Comparison of ENCODE assay signal across 8 cellular contexts in the genomic region with DNA sequence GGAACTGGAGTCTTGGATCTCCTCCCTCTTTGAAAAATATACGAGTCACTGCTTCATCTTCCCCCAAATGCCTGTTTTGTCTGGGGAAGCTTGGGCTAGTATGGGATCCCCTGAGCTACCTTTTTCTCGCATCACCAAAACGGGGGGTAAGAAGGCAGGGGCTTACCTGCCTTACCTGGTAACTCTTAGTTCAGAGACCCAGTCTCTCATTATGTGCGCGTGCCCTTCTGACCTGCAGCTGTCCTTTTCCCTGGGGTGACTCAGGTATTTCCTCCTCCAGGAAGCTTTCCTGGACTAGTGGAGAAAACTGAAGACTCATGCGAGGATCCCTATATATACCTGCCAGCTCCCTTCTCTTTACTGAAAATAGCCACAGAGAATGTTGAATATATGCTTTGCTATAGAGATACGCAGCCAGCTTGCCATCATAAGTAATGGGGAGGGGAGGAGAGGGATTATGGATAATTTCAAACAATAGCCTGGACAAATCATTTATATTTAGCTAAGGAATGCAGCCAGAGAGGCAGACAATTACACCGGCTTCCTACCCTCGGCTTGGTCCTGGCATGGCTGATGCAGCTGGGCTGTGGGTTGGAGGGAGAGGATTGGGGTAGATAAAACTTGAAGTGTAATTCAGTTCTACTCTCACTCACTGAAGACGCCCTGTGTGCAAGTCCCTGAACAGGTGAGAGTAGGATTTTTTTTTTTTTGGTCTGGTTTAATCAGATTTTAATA. TPM values are rescaled to one million over a fixed set of nuclear protein-coding genes. Genes with fewer than 3 reads are reported as not detected.
A peak's percentile ranks its signal among the peaks of the same experiment; 100 is the strongest.
DNase-seq lines count a peak whose midpoint lies in the region; ATAC-seq and TF ChIP-seq lines count a peak whose summit lies in the region.

No MANE protein-coding gene starts in this region.

- no peaks in the 10 kb centered on the region for H3K36me3 Mint-ChIP-seq in activated naive CD4-positive, alpha-beta T cell treated with anti-CD3 and anti-CD28 coated beads, Interleukin-2, amount 10 ng/mL, durations not matched to agents 7 days and 5 days
- no peaks in the 10 kb centered on the region for H3K36me3 Mint-ChIP-seq in activated naive CD4-positive, alpha-beta T cell treated with anti-CD3 and anti-CD28 coated beads, Interleukin-2, amount 50 U/mL, for 72 hours
- H3K36me3 Mint-ChIP-seq in MCF 10A (ENCODE audit: insufficient read depth, unreplicated experiment), result no peaks in the 10 kb centered on the region

- CTCF ChIA-PET in activated naive CD4-positive, alpha-beta T cell treated with anti-CD3 and anti-CD28 coated beads, Interleukin-2, amount 10 ng/mL, durations not matched to agents 7 days and 5 days (lab: Charles Lee), result interaction anchor here (0.6 to 1.2 kb wide), 2 partner anchors 31 to 197 kb away, joined by 3 to 4 read pairs; no protein-coding TSS in a partner anchor
- CTCF ChIA-PET in MCF 10A (lab: Yijun Ruan, JAX), result interaction anchor here (0.6 to 1.9 kb wide), 7 partner anchors 10 to 197 kb away, joined by 3 to 10 read pairs (median 5); no protein-coding TSS in a partner anchor

- peak overlapping the region; percentile 75 for H3K4me2 ChIP-seq in mesendoderm (ENCODE audit: low read length)

- no TSS peak for BruUV-seq in MCF 10A (replicated peaks; lab: Mats Ljungman, UMichigan)

- H3K4me3 Mint-ChIP-seq in activated naive CD4-positive, alpha-beta T cell treated with anti-CD3 and anti-CD28 coated beads, Interleukin-2, amount 10 ng/mL, durations not matched to agents 7 days and 5 days, result peak overlapping the region; percentile 65
- peak overlapping the region; percentile 77 for H3K4me3 Mint-ChIP-seq in MCF 10A (ENCODE audit: unreplicated experiment)

- H3K27me3 ChIP-seq in mesendoderm (ENCODE audit: insufficient read depth, low read length, poor library complexity), result no peaks in the 10 kb centered on the region

- WGBS in mesendoderm (ENCODE audit: extremely low coverage, insufficient coverage, low lambda C conversion rate), result no CpG with 5 or more reads among the region's 10 CpGs
- WGBS in urinary bladder, result 43% methylated on average over 10 of the region's 10 CpGs

- TF ChIP-seq CTCF in MCF 10A (IDR thresholded peaks at IDR 0.05; ENCODE audit: unreplicated experiment), result no peak

- no peak overlapping the region for H4K5ac ChIP-seq in mesendoderm (ENCODE audit: low read length)

- DNase-seq in activated naive CD4-positive, alpha-beta T cell treated with anti-CD3 and anti-CD28 coated beads, Interleukin-2, amount 10 ng/mL, durations not matched to agents 7 days and 5 days, result no peak
- DNase-seq in activated naive CD4-positive, alpha-beta T cell treated with anti-CD3 and anti-CD28 coated beads, Interleukin-2, amount 50 U/mL, for 72 hours (ENCODE audit: low spot score in 2 of 2), result no peak
- peak; percentile 26 for DNase-seq in MCF 10A (ENCODE audit: unreplicated experiment)
- peak; percentile 54 for DNase-seq in mesendoderm
- DNase-seq in posterior vena cava (ENCODE audit: low spot score), result no peak
- DNase-seq in stimulated activated CD4-positive, alpha-beta T cell treated with anti-CD3 and anti-CD28 coated beads, Interleukin-2, amount 100 ng/mL, for 24 hours, result no peak

- no peak overlapping the region for H2AK5ac ChIP-seq in mesendoderm (ENCODE audit: low read length)

- no peak overlapping the region for H2BK120ac ChIP-seq in mesendoderm (ENCODE audit: low read depth, low read length)

- no peak overlapping the region for H4K8ac ChIP-seq in mesendoderm (ENCODE audit: low read depth, low read length)

- no peaks in the 10 kb centered on the region for H3K79me2 ChIP-seq in mesendoderm (ENCODE audit: control insufficient read depth, insufficient read depth, low read length)

- ATAC-seq in activated naive CD4-positive, alpha-beta T cell treated with anti-CD3 and anti-CD28 coated beads, Interleukin-2, amount 50 U/mL, for 72 hours, result no peak
- no peak for ATAC-seq in GM21390 (IDR thresholded peaks at IDR 0.05; ENCODE audit: unreplicated experiment)

- H3K4me3 ChIP-seq in mesendoderm (ENCODE audit: low read length) (peak overlapping the region; percentile 12), urinary bladder (ENCODE audit: low read depth, low read length) (peak overlapping the region; percentile 96)

- peak overlapping the region; percentile 47 for H3K56ac ChIP-seq in mesendoderm (ENCODE audit: low read length)

- intact Hi-C loops in MCF 10A (cut with micrococcal nuclease) (loop anchor here (10.0 kb wide), 2 partner anchors 697 to 727 kb away; no protein-coding TSS in a partner anchor), posterior vena cava (cut with DNase I) (loop anchor here (5.0 to 10.0 kb wide), 2 partner anchors 39 to 197 kb away; no protein-coding TSS in a partner anchor)

- no peak overlapping the region for H3K23ac ChIP-seq in mesendoderm (ENCODE audit: low read length)

- H3K36me3 ChIP-seq in mesendoderm (ENCODE audit: control insufficient read depth, insufficient read depth, low read length) (no peaks in the 10 kb centered on the region), urinary bladder (ENCODE audit: insufficient read depth) (no peaks in the 10 kb centered on the region)

- H3K9me3 Mint-ChIP-seq in activated naive CD4-positive, alpha-beta T cell treated with anti-CD3 and anti-CD28 coated beads, Interleukin-2, amount 10 ng/mL, durations not matched to agents 7 days and 5 days, result no peaks in the 10 kb centered on the region
- H3K9me3 Mint-ChIP-seq in activated naive CD4-positive, alpha-beta T cell treated with anti-CD3 and anti-CD28 coated beads, Interleukin-2, amount 50 U/mL, for 72 hours, result no peaks in the 10 kb centered on the region
- H3K9me3 Mint-ChIP-seq in MCF 10A (ENCODE audit: unreplicated experiment), result no peaks in the 10 kb centered on the region

- POLR2A ChIA-PET in MCF 10A (lab: Yijun Ruan, JAX), result interaction anchor here (0.6 to 1.5 kb wide), 6 partner anchors 23 to 696 kb away, joined by 3 read pairs; no protein-coding TSS in a partner anchor

- no peak overlapping the region for H2BK5ac ChIP-seq in mesendoderm (ENCODE audit: low read length)

- H3K9ac ChIP-seq in mesendoderm (ENCODE audit: low read length), result peak overlapping the region; percentile 75

- H3K4ac ChIP-seq in mesendoderm (ENCODE audit: low read depth, low read length), result no peak overlapping the region

- H3K4me1 Mint-ChIP-seq in activated naive CD4-positive, alpha-beta T cell treated with anti-CD3 and anti-CD28 coated beads, Interleukin-2, amount 10 ng/mL, durations not matched to agents 7 days and 5 days, result peaks cover 15% of the 10 kb centered on the region
- H3K4me1 Mint-ChIP-seq in MCF 10A (ENCODE audit: insufficient read depth, unreplicated experiment), result no peaks in the 10 kb centered on the region

- peaks cover 77% of the 10 kb centered on the region for H3K27me3 Mint-ChIP-seq in activated naive CD4-positive, alpha-beta T cell treated with anti-CD3 and anti-CD28 coated beads, Interleukin-2, amount 10 ng/mL, durations not matched to agents 7 days and 5 days
- H3K27me3 Mint-ChIP-seq in MCF 10A (ENCODE audit: insufficient read depth, unreplicated experiment), result no peaks in the 10 kb centered on the region

- no peak overlapping the region for H3K18ac ChIP-seq in mesendoderm (ENCODE audit: low read length)

- no peak overlapping the region for H2BK15ac ChIP-seq in mesendoderm (replicated peaks; ENCODE audit: low read depth)

- peaks cover 2% of the 10 kb centered on the region for H3K79me1 ChIP-seq in mesendoderm (ENCODE audit: low read length)

- H3K27ac ChIP-seq in mesendoderm (ENCODE audit: low read depth, low read length) (no peak overlapping the region), urinary bladder (ENCODE audit: low read depth) (no peak overlapping the region)

- H3K4me1 ChIP-seq in mesendoderm (ENCODE audit: control insufficient read depth, low read depth, low read length), result peaks cover 2% of the 10 kb centered on the region
- H3K4me1 ChIP-seq in urinary bladder (ENCODE audit: insufficient read depth), result no peaks in the 10 kb centered on the region

- no peak overlapping the region for H3K27ac Mint-ChIP-seq in activated naive CD4-positive, alpha-beta T cell treated with anti-CD3 and anti-CD28 coated beads, Interleukin-2, amount 10 ng/mL, durations not matched to agents 7 days and 5 days
- H3K27ac Mint-ChIP-seq in activated naive CD4-positive, alpha-beta T cell treated with anti-CD3 and anti-CD28 coated beads, Interleukin-2, amount 50 U/mL, for 72 hours, result no peak overlapping the region
- H3K27ac Mint-ChIP-seq in MCF 10A (ENCODE audit: low read depth, unreplicated experiment), result peak overlapping the region; percentile 23

RNA-seq across cellular contexts. Expression of gene TSPAN9, which starts 1.1 kb away (rescaled TPM):
- under 1 TPM; 0.50 to 0.97 TPM for total RNA-seq in activated naive CD4-positive, alpha-beta T cell treated with anti-CD3 and anti-CD28 coated beads, Interleukin-2, amount 50 U/mL, for 72 hours
- 12.6 and 13.4 TPM in 2 replicates for total RNA-seq in MCF 10A (2022)
- 13.2 TPM for polyA plus RNA-seq in mesendoderm (2013, experiment 1 of 2)
- 12.5 TPM for polyA plus RNA-seq in mesendoderm (2013, experiment 2 of 2)
- total RNA-seq in urinary bladder, result 33.3 TPM
- 50.4 TPM for polyA plus RNA-seq in urinary bladder
- total RNA-seq in posterior vena cava, result 10 to 100 TPM; 34.2 to 38.5 TPM

Comparison
In these comparisons a context has a peak if more than half of its experiments do, and no peak if none do; other contexts are left out.
1. DNase-seq: peak in MCF 10A (single experiment) and mesendoderm (single experiment); none in activated naive CD4-positive, alpha-beta T cell treated with anti-CD3 and anti-CD28 coated beads, Interleukin-2, amount 10 ng/mL, durations not matched to agents 7 days and 5 days (single experiment), activated naive CD4-positive, alpha-beta T cell treated with anti-CD3 and anti-CD28 coated beads, Interleukin-2, amount 50 U/mL, for 72 hours (0 of 2), posterior vena cava (single experiment) and stimulated activated CD4-positive, alpha-beta T cell treated with anti-CD3 and anti-CD28 coated beads, Interleukin-2, amount 100 ng/mL, for 24 hours (0 of 2).